ENCODE assay signal across 16 cellular contexts in the genomic region with DNA sequence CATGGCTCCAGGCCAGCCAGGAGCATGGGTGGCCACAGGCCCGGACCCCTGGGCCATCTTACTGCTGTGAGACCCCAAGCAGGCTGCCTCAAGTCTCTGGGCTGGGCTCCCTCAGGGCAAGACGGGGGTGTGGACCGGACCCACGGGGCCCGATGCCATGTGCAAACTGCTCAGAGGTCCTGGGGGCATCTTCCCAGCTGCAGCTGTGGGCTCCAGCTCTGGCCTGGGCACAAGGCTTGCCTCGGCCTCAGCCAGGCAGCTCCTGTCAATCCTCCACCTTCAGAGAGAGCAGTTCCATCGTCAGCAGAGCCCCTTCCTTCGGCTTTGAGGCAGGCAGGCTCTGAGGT. TPM values are rescaled to one million over a fixed set of nuclear protein-coding genes. Genes with fewer than 3 reads are reported as not detected.
DNase-seq lines count a peak whose midpoint lies in the region; ATAC-seq and TF ChIP-seq lines count a peak whose summit lies in the region.
"Had no signal": no experiment of that assay in that cellular context is flagged by ENCODE, and none has a peak within 500 bp of the region (broad histone marks: within the 10 kb centered on the region; RNA-seq: fewer than 3 reads in every experiment).

No MANE protein-coding gene starts in this region.

- no peaks in the 10 kb centered on the region for H3K4me1 ChIP-seq in foreskin keratinocyte

- peak; percentile 12 for ATAC-seq in stimulated activated naive CD8-positive, alpha-beta T cell treated with anti-CD3 and anti-CD28 coated beads, Interleukin-15, Interleukin-2, amounts not matched to agents 100 U/mL and 50 U/mL, for 24 hours
- no peak for ATAC-seq in stimulated activated naive CD8-positive, alpha-beta T cell treated with anti-CD3 and anti-CD28 coated beads, Interleukin-15, amount 100 ng/mL, for 72 hours
- ATAC-seq in activated naive CD8-positive, alpha-beta T cell treated with anti-CD3 and anti-CD28 coated beads, Interleukin-2, amount 50 U/mL, for 24 hours: no peak
- ATAC-seq in naive B cell (ENCODE audit: low read depth in 2 of 2) (no peak), GM18511 (IDR thresholded peaks at IDR 0.05; ENCODE audit: unreplicated experiment) (no peak), foreskin keratinocyte (no peak)

- peaks cover under 1% of the 10 kb centered on the region for H3K27me3 Mint-ChIP-seq in stimulated activated naive CD8-positive, alpha-beta T cell treated with anti-CD3 and anti-CD28 coated beads, Interleukin-15, amount 100 ng/mL, for 72 hours
- H3K27me3 Mint-ChIP-seq in activated naive CD8-positive, alpha-beta T cell treated with anti-CD3 and anti-CD28 coated beads, Interleukin-2, amount 50 U/mL, for 24 hours: no peaks in the 10 kb centered on the region
- H3K27me3 Mint-ChIP-seq in naive B cell: no peaks in the 10 kb centered on the region

- peaks cover 72% of the 10 kb centered on the region for H3K27me3 ChIP-seq in foreskin keratinocyte

- H3K36me3 Mint-ChIP-seq in activated naive CD8-positive, alpha-beta T cell treated with anti-CD3 and anti-CD28 coated beads, Interleukin-2, amount 50 U/mL, for 24 hours (ENCODE audit: low read depth): no peaks in the 10 kb centered on the region
- no peaks in the 10 kb centered on the region for H3K36me3 Mint-ChIP-seq in naive B cell

- H3K27ac Mint-ChIP-seq in stimulated activated naive CD8-positive, alpha-beta T cell treated with anti-CD3 and anti-CD28 coated beads, Interleukin-15, amount 100 ng/mL, for 72 hours: no peak overlapping the region
- peak overlapping the region; percentile 2 for H3K27ac Mint-ChIP-seq in activated naive CD8-positive, alpha-beta T cell treated with anti-CD3 and anti-CD28 coated beads, Interleukin-2, amount 50 U/mL, for 24 hours
- H3K27ac Mint-ChIP-seq in naive B cell: peak overlapping the region in 2 of 6 donors; percentile 32 to 63

- DNase-seq in stimulated activated naive CD8-positive, alpha-beta T cell treated with anti-CD3 and anti-CD28 coated beads, Interleukin-15, Interleukin-2, amounts not matched to agents 100 U/mL and 50 U/mL, for 24 hours: no peak
- no peak for DNase-seq in stimulated activated naive CD8-positive, alpha-beta T cell treated with anti-CD3 and anti-CD28 coated beads, Interleukin-15, amount 100 ng/mL, for 72 hours
- no peak for DNase-seq in activated naive CD8-positive, alpha-beta T cell treated with anti-CD3 and anti-CD28 coated beads, Interleukin-2, amount 50 U/mL, for 24 hours
- DNase-seq in naive B cell (no peak), foreskin keratinocyte (no peak), NCI-H1092 treated with DMSO at 0.1 percent for 48 hours (lab: John Stamatoyannopoulos, UW) (no peak)
- DNase-seq: DMS 273 treated with DMSO at 0.1 percent for 48 hours, HCEC 1CT, Karpas-422, NCI-H187, NCI-H526 treated with DMSO at 0.1 percent for 48 hours had no signal

- peak overlapping the region in 1 of 2 donors; percentile 36 for H3K4me3 Mint-ChIP-seq in stimulated activated naive CD8-positive, alpha-beta T cell treated with anti-CD3 and anti-CD28 coated beads, Interleukin-15, amount 100 ng/mL, for 72 hours
- H3K4me3 Mint-ChIP-seq in activated naive CD8-positive, alpha-beta T cell treated with anti-CD3 and anti-CD28 coated beads, Interleukin-2, amount 50 U/mL, for 24 hours: no peak overlapping the region
- peak overlapping the region in 6 of 8 donors; percentile 15 to 72 (median 52) for H3K4me3 Mint-ChIP-seq in naive B cell

- TF ChIP-seq CTCF in foreskin keratinocyte (conservative IDR thresholded peaks at IDR 0.05): no peak

- no peak overlapping the region for H3K27ac ChIP-seq in foreskin keratinocyte
- H3K27ac ChIP-seq: coronary artery, SK-N-MC, VCaP had no signal

- peaks cover 52% of the 10 kb centered on the region for H3K4me1 Mint-ChIP-seq in stimulated activated naive CD8-positive, alpha-beta T cell treated with anti-CD3 and anti-CD28 coated beads, Interleukin-15, amount 100 ng/mL, for 72 hours
- peaks cover 25% of the 10 kb centered on the region for H3K4me1 Mint-ChIP-seq in activated naive CD8-positive, alpha-beta T cell treated with anti-CD3 and anti-CD28 coated beads, Interleukin-2, amount 50 U/mL, for 24 hours
- H3K4me1 Mint-ChIP-seq in naive B cell: peaks cover 27 to 32% (median 31%) of the 10 kb centered on the region in 3 donors

- peaks cover 0 to 5% of the 10 kb centered on the region in 2 donors for H3K9me3 Mint-ChIP-seq in stimulated activated naive CD8-positive, alpha-beta T cell treated with anti-CD3 and anti-CD28 coated beads, Interleukin-15, amount 100 ng/mL, for 72 hours
- H3K9me3 Mint-ChIP-seq in activated naive CD8-positive, alpha-beta T cell treated with anti-CD3 and anti-CD28 coated beads, Interleukin-2, amount 50 U/mL, for 24 hours: no peaks in the 10 kb centered on the region
- H3K9me3 Mint-ChIP-seq in naive B cell: no peaks in the 10 kb centered on the region

RNA-seq across cellular contexts. Expression of gene GPR132, which starts 12.4 kb away (rescaled TPM):
- polyA plus RNA-seq in naive B cell (ENCODE audit: low read depth in 6 of 6) (10 to 100 TPM in 4 of 6 donors, 1 to 10 TPM in 2; 8.2 to 33.0 (median 10.8) TPM), foreskin keratinocyte (not detected in 2 replicates)
- total RNA-seq in foreskin keratinocyte: not detected in 2 replicates
- polyA plus RNA-seq: keratinocyte had no signal

RNA-seq across cellular contexts. Expression of gene CDCA4, which starts 56.7 kb away (rescaled TPM):
- polyA plus RNA-seq in naive B cell (ENCODE audit: low read depth in 6 of 6): 10 to 100 TPM in 1 of 6 donors, 1 to 10 TPM in 5; 4.6 to 11.9 (median 6.7) TPM
- total RNA-seq in foreskin keratinocyte: 74.1 and 81.5 TPM in 2 replicates
- 70.3 TPM in 2 replicates for polyA plus RNA-seq in foreskin keratinocyte
